In genomic region chr1:17225140-17225539, GRCh38 we compare ENCODE assay signal across 1 cellular context.
TF ChIP-seq lines count a peak whose summit lies in the region.

No MANE protein-coding gene starts in this region.

TF ChIP-seq in IMR-90, 13 proteins besides CTCF, POLR2A, EP300 and RAD21:
- TF ChIP-seq USF2 (IDR thresholded peaks at IDR 0.05; ENCODE audit: low read depth, low read length) (no peak), MXI1 (IDR thresholded peaks at IDR 0.05; ENCODE audit: borderline replicate concordance, low read depth, low read length) (no peak), RCOR1 (IDR thresholded peaks at IDR 0.05; ENCODE audit: insufficient replicate concordance, low read length) (no peak), CHD1 (IDR thresholded peaks at IDR 0.05; ENCODE audit: low read depth, low read length) (no peak), RFX5 (IDR thresholded peaks at IDR 0.05; ENCODE audit: low read depth, low read length) (no peak), NFE2L2 (IDR thresholded peaks at IDR 0.05; ENCODE audit: low read depth, low read length) (no peak), MAZ (IDR thresholded peaks at IDR 0.05; ENCODE audit: borderline replicate concordance, low read depth, low read length) (no peak), BHLHE40 (IDR thresholded peaks at IDR 0.05; ENCODE audit: low read depth, low read length) (no peak), MAFK (IDR thresholded peaks at IDR 0.05; ENCODE audit: low read depth, low read length) (no peak), CEBPB (IDR thresholded peaks at IDR 0.05; ENCODE audit: low read depth, low read length) (no peak), SMC3 (IDR thresholded peaks at IDR 0.05; ENCODE audit: low read depth, low read length) (no peak), FOS (IDR thresholded peaks at IDR 0.05; ENCODE audit: low read depth, low read length) (no peak)
- TF ChIP-seq, protein P1, sequence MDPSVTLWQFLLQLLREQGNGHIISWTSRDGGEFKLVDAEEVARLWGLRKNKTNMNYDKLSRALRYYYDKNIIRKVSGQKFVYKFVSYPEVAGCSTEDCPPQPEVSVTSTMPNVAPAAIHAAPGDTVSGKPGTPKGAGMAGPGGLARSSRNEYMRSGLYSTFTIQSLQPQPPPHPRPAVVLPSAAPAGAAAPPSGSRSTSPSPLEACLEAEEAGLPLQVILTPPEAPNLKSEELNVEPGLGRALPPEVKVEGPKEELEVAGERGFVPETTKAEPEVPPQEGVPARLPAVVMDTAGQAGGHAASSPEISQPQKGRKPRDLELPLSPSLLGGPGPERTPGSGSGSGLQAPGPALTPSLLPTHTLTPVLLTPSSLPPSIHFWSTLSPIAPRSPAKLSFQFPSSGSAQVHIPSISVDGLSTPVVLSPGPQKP (IDR thresholded peaks at IDR 0.05; ENCODE audit: borderline replicate concordance, low read depth, low read length) = no peak
